1 cellular context compared by ENCODE assay signal in genomic region chr9:32526042-32526706, GRCh38.
TF ChIP-seq lines count a peak whose summit lies in the region.

Gene RIGI (minus strand): TSS chr9:32526196. CDS start chr9:32526166, 30 bp downstream.

TF ChIP-seq in GM12878, 131 proteins besides CTCF, POLR2A, EP300 and RAD21 (continued from another document and continues in another):
- TF ChIP-seq, protein P1, sequence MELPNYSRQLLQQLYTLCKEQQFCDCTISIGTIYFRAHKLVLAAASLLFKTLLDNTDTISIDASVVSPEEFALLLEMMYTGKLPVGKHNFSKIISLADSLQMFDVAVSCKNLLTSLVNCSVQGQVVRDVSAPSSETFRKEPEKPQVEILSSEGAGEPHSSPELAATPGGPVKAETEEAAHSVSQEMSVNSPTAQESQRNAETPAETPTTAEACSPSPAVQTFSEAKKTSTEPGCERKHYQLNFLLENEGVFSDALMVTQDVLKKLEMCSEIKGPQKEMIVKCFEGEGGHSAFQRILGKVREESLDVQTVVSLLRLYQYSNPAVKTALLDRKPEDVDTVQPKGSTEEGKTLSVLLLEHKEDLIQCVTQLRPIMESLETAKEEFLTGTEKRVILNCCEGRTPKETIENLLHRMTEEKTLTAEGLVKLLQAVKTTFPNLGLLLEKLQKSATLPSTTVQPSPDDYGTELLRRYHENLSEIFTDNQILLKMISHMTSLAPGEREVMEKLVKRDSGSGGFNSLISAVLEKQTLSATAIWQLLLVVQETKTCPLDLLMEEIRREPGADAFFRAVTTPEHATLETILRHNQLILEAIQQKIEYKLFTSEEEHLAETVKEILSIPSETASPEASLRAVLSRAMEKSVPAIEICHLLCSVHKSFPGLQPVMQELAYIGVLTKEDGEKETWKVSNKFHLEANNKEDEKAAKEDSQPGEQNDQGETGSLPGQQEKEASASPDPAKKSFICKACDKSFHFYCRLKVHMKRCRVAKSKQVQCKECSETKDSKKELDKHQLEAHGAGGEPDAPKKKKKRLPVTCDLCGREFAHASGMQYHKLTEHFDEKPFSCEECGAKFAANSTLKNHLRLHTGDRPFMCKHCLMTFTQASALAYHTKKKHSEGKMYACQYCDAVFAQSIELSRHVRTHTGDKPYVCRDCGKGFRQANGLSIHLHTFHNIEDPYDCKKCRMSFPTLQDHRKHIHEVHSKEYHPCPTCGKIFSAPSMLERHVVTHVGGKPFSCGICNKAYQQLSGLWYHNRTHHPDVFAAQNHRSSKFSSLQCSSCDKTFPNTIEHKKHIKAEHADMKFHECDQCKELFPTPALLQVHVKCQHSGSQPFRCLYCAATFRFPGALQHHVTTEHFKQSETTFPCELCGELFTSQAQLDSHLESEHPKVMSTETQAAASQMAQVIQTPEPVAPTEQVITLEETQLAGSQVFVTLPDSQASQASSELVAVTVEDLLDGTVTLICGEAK (IDR thresholded peaks at IDR 0.05; ENCODE audit: borderline replicate concordance) = no peak
- TF ChIP-seq, protein P2, sequence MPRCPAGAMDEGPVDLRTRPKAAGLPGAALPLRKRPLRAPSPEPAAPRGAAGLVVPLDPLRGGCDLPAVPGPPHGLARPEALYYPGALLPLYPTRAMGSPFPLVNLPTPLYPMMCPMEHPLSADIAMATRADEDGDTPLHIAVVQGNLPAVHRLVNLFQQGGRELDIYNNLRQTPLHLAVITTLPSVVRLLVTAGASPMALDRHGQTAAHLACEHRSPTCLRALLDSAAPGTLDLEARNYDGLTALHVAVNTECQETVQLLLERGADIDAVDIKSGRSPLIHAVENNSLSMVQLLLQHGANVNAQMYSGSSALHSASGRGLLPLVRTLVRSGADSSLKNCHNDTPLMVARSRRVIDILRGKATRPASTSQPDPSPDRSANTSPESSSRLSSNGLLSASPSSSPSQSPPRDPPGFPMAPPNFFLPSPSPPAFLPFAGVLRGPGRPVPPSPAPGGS (IDR thresholded peaks at IDR 0.05; ENCODE audit: borderline replicate concordance, insufficient read depth, low read depth, low read length, poor library complexity, severe bottlenecking) = no peak
- TF ChIP-seq, protein P3, sequence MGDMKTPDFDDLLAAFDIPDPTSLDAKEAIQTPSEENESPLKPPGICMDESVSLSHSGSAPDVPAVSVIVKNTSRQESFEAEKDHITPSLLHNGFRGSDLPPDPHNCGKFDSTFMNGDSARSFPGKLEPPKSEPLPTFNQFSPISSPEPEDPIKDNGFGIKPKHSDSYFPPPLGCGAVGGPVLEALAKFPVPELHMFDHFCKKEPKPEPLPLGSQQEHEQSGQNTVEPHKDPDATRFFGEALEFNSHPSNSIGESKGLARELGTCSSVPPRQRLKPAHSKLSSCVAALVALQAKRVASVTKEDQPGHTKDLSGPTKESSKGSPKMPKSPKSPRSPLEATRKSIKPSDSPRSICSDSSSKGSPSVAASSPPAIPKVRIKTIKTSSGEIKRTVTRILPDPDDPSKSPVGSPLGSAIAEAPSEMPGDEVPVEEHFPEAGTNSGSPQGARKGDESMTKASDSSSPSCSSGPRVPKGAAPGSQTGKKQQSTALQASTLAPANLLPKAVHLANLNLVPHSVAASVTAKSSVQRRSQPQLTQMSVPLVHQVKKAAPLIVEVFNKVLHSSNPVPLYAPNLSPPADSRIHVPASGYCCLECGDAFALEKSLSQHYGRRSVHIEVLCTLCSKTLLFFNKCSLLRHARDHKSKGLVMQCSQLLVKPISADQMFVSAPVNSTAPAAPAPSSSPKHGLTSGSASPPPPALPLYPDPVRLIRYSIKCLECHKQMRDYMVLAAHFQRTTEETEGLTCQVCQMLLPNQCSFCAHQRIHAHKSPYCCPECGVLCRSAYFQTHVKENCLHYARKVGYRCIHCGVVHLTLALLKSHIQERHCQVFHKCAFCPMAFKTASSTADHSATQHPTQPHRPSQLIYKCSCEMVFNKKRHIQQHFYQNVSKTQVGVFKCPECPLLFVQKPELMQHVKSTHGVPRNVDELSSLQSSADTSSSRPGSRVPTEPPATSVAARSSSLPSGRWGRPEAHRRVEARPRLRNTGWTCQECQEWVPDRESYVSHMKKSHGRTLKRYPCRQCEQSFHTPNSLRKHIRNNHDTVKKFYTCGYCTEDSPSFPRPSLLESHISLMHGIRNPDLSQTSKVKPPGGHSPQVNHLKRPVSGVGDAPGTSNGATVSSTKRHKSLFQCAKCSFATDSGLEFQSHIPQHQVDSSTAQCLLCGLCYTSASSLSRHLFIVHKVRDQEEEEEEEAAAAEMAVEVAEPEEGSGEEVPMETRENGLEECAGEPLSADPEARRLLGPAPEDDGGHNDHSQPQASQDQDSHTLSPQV (IDR thresholded peaks at IDR 0.05) = no peak
- TF ChIP-seq NR2F1 (conservative IDR thresholded peaks at IDR 0.05) = no peak
- TF ChIP-seq USF1 (IDR thresholded peaks at IDR 0.05; ENCODE audit: borderline replicate concordance, extremely low read length, insufficient read depth, low read depth, low read length) = no peak
- TF ChIP-seq PRDM15 (CRISPR knock-in tag; IDR thresholded peaks at IDR 0.05) = no peak
- no peak for TF ChIP-seq TCF12 (IDR thresholded peaks at IDR 0.05; ENCODE audit: low read depth, low read length)
- TF ChIP-seq SIN3A (IDR thresholded peaks at IDR 0.05; ENCODE audit: low read depth, low read length) = no peak
- peak; percentile 42; the same call in 1 of the 2 replicates for TF ChIP-seq PKNOX1 (IDR thresholded peaks at IDR 0.05)
- no peak for TF ChIP-seq NR2C2 (IDR thresholded peaks at IDR 0.05; ENCODE audit: borderline replicate concordance, control insufficient read depth, insufficient read length, low read depth)
- TF ChIP-seq SUPT20H (IDR thresholded peaks at IDR 0.05; ENCODE audit: borderline replicate concordance, control insufficient read depth, low read depth, low read length) = no peak
- 0 out of 2 replicates have a peak, but pooled peaks have one; percentile 24 for TF ChIP-seq ATF7 (IDR thresholded peaks at IDR 0.05; ENCODE audit: low read depth)
- peak; percentile 89 to 90 for TF ChIP-seq IKZF2 (IDR thresholded peaks at IDR 0.05)
- no peak for TF ChIP-seq ZNF207 (IDR thresholded peaks at IDR 0.05; ENCODE audit: borderline replicate concordance)
- TF ChIP-seq CBFB (IDR thresholded peaks at IDR 0.05; ENCODE audit: low read depth) = no peak
- TF ChIP-seq BACH1 (IDR thresholded peaks at IDR 0.05; ENCODE audit: borderline replicate concordance) = no peak
- TF ChIP-seq ZSCAN29 (IDR thresholded peaks at IDR 0.05) = no peak
- no peak for TF ChIP-seq JUNB (IDR thresholded peaks at IDR 0.05)
- no peak for TF ChIP-seq KLF5 (IDR thresholded peaks at IDR 0.05; ENCODE audit: partially characterized antibody)
- no peak for TF ChIP-seq RCOR1 (conservative IDR thresholded peaks at IDR 0.05; ENCODE audit: low read depth, low read length)
- peak; percentile 22; the same call in 1 of the 2 replicates for TF ChIP-seq SMC3 (IDR thresholded peaks at IDR 0.05; ENCODE audit: borderline replicate concordance, low read length)
- TF ChIP-seq PAX8 (IDR thresholded peaks at IDR 0.05) = peak; percentile 84; the same call in 1 of the 2 replicates
- peak in 1 of 2 experiments; percentile 95; a peak in 2 of 4 replicates for TF ChIP-seq ETV6 (conservative IDR thresholded peaks at IDR 0.05 in 1 of 2, IDR thresholded peaks at IDR 0.05 in 1 of 2; ENCODE audit: borderline replicate concordance in 1 of 2, low read depth in 1 of 2)
- 0 out of 2 replicates have a peak, but pooled peaks have one; percentile 45 for TF ChIP-seq IRF4 (IDR thresholded peaks at IDR 0.05; ENCODE audit: low read depth, low read length)
- TF ChIP-seq RAD51 (IDR thresholded peaks at IDR 0.05) = peak; percentile 25; the same call in 1 of the 2 replicates
- no peak for TF ChIP-seq CBX5 (IDR thresholded peaks at IDR 0.05; ENCODE audit: low read depth)
- TF ChIP-seq, protein P4, sequence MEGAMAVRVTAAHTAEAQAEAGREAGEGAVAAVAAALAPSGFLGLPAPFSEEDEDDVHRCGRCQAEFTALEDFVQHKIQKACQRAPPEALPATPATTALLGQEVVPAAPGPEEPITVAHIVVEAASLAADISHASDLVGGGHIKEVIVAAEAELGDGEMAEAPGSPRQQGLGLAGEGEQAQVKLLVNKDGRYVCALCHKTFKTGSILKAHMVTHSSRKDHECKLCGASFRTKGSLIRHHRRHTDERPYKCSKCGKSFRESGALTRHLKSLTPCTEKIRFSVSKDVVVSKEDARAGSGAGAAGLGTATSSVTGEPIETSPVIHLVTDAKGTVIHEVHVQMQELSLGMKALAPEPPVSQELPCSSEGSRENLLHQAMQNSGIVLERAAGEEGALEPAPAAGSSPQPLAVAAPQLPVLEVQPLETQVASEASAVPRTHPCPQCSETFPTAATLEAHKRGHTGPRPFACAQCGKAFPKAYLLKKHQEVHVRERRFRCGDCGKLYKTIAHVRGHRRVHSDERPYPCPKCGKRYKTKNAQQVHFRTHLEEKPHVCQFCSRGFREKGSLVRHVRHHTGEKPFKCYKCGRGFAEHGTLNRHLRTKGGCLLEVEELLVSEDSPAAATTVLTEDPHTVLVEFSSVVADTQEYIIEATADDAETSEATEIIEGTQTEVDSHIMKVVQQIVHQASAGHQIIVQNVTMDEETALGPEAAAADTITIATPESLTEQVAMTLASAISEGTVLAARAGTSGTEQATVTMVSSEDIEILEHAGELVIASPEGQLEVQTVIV (IDR thresholded peaks at IDR 0.05; ENCODE audit: borderline replicate concordance, partially characterized antibody) = no peak
- no peak for TF ChIP-seq WRNIP1 (IDR thresholded peaks at IDR 0.05; ENCODE audit: borderline replicate concordance, low read depth, low read length)
- no peak for TF ChIP-seq KAT2A (conservative IDR thresholded peaks at IDR 0.05; ENCODE audit: control insufficient read depth, low read depth, low read length)
- no peak for TF ChIP-seq SREBF2 (IDR thresholded peaks at IDR 0.05; ENCODE audit: low read length)
- no peak for TF ChIP-seq FOXK2 (IDR thresholded peaks at IDR 0.05)
- TF ChIP-seq, protein P5, sequence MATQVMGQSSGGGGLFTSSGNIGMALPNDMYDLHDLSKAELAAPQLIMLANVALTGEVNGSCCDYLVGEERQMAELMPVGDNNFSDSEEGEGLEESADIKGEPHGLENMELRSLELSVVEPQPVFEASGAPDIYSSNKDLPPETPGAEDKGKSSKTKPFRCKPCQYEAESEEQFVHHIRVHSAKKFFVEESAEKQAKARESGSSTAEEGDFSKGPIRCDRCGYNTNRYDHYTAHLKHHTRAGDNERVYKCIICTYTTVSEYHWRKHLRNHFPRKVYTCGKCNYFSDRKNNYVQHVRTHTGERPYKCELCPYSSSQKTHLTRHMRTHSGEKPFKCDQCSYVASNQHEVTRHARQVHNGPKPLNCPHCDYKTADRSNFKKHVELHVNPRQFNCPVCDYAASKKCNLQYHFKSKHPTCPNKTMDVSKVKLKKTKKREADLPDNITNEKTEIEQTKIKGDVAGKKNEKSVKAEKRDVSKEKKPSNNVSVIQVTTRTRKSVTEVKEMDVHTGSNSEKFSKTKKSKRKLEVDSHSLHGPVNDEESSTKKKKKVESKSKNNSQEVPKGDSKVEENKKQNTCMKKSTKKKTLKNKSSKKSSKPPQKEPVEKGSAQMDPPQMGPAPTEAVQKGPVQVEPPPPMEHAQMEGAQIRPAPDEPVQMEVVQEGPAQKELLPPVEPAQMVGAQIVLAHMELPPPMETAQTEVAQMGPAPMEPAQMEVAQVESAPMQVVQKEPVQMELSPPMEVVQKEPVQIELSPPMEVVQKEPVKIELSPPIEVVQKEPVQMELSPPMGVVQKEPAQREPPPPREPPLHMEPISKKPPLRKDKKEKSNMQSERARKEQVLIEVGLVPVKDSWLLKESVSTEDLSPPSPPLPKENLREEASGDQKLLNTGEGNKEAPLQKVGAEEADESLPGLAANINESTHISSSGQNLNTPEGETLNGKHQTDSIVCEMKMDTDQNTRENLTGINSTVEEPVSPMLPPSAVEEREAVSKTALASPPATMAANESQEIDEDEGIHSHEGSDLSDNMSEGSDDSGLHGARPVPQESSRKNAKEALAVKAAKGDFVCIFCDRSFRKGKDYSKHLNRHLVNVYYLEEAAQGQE (IDR thresholded peaks at IDR 0.05; ENCODE audit: low read depth, low read length) = no peak
